Comparison of ENCODE assay signal across 1 cellular context in genomic region chr1:159938905-159939587, GRCh38.
TF ChIP-seq lines count a peak whose summit lies in the region.

No MANE protein-coding gene starts in this region.

TF ChIP-seq in K562, 482 proteins besides CTCF, POLR2A, EP300 and RAD21:
- TF ChIP-seq ZNF121 (CRISPR knock-in tag; conservative IDR thresholded peaks at IDR 0.05) (peak; percentile 89), E2F4 (CRISPR knock-in tag; IDR thresholded peaks at IDR 0.05; ENCODE audit: low read depth) (no peak)
- TF ChIP-seq, protein P1, sequence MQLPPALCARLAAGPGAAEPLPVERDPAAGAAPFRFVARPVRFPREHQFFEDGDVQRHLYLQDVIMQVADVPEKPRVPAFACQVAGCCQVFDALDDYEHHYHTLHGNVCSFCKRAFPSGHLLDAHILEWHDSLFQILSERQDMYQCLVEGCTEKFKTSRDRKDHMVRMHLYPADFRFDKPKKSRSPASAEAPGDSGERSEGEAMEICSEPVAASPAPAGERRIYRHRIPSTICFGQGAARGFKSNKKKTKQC (CRISPR knock-in tag; IDR thresholded peaks at IDR 0.05): no peak
